Comparison of ENCODE assay signal across 7 cellular contexts in the genomic region with DNA sequence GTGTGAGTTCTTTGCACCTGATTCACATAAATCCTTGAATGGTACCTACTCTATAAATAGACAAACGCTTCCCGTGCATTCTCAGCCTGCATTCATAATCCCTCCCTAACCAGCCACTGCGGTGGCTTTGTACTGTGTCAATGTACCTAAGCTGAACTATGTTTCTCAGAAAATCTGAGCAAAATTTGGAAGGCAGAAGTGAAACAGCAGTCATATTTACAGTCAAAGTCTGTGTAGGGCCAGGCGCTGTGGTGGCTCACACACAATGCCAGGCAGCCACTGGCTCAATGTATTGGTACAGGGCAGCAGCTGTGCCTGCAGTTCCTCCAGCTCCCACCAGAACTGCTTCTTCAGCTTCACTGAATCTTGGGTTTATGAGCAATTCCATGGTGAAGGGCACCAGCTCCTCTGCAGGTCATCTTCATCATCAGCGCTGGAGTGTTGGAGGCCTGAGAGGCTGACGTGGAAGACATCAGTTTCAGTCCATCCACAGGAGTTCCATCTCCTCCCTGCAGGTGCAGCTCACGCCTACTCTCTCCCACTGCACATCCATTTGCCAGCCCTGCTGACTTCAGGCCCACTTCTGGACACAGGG. TPM values are rescaled to one million over a fixed set of nuclear protein-coding genes. Genes with fewer than 3 reads are reported as not detected.
DNase-seq lines count a peak whose midpoint lies in the region; ATAC-seq and TF ChIP-seq lines count a peak whose summit lies in the region.

No MANE protein-coding gene starts in this region.

- peak; percentile 21 for TF ChIP-seq CTCF in mesothelial cell of epicardium (IDR thresholded peaks at IDR 0.05; ENCODE audit: unreplicated experiment)

- H3K36me3 Mint-ChIP-seq in activated T-cell treated with anti-CD3 and anti-CD28 coated beads, Interleukin-2, amount 50 U/mL, for 72 hours (ENCODE audit: insufficient read depth in 2 of 2) = peaks cover 5 to 7% of the 10 kb centered on the region in 2 donors
- no peaks in the 10 kb centered on the region for H3K36me3 Mint-ChIP-seq in mesothelial cell of epicardium

- no peaks in the 10 kb centered on the region for H3K27me3 Mint-ChIP-seq in activated T-cell treated with anti-CD3 and anti-CD28 coated beads, Interleukin-2, amount 50 U/mL, for 72 hours (ENCODE audit: low read depth)
- no peaks in the 10 kb centered on the region for H3K27me3 Mint-ChIP-seq in mesothelial cell of epicardium (ENCODE audit: low read depth)

- peak; percentile 5 for DNase-seq in HT-29 (ENCODE audit: low spot score)
- DNase-seq in activated T-cell treated with anti-CD3 and anti-CD28 coated beads, Interleukin-2, amount 50 U/mL, for 72 hours = peak; percentile 67 to 72
- DNase-seq in mesothelial cell of epicardium (ENCODE audit: low spot score in 2 of 2, unreplicated experiment in 2 of 2) = no peak
- DNase-seq in NCI-H774 (lab: John Stamatoyannopoulos, UW) = no peak
- DNase-seq in mesenteric fat pad (ENCODE audit: low spot score) = no peak

- peak overlapping the region; percentile 64 for H3K27ac Mint-ChIP-seq in activated T-cell treated with anti-CD3 and anti-CD28 coated beads, Interleukin-2, amount 50 U/mL, for 72 hours
- H3K27ac Mint-ChIP-seq in mesothelial cell of epicardium = no peak overlapping the region

- ATAC-seq in GM18508 (IDR thresholded peaks at IDR 0.05; ENCODE audit: insufficient read depth, unreplicated experiment) = peak; percentile 95
- peak; percentile 97 for ATAC-seq in GM21619 (IDR thresholded peaks at IDR 0.05; ENCODE audit: unreplicated experiment)
- ATAC-seq in activated T-cell treated with anti-CD3 and anti-CD28 coated beads, Interleukin-2, amount 50 U/mL, for 72 hours (replicated peaks in 1 of 2) = peak; percentile 96 to 97

- H3K4me1 Mint-ChIP-seq in activated T-cell treated with anti-CD3 and anti-CD28 coated beads, Interleukin-2, amount 50 U/mL, for 72 hours (ENCODE audit: low read depth) = peaks cover 48% of the 10 kb centered on the region
- H3K4me1 Mint-ChIP-seq in mesothelial cell of epicardium = no peaks in the 10 kb centered on the region

- peak overlapping the region; percentile 43 to 53 for H3K4me3 Mint-ChIP-seq in activated T-cell treated with anti-CD3 and anti-CD28 coated beads, Interleukin-2, amount 50 U/mL, for 72 hours
- H3K4me3 Mint-ChIP-seq in mesothelial cell of epicardium = no peak overlapping the region

- H3K9me3 Mint-ChIP-seq in activated T-cell treated with anti-CD3 and anti-CD28 coated beads, Interleukin-2, amount 50 U/mL, for 72 hours = peaks cover 2 to 5% of the 10 kb centered on the region in 2 donors
- peaks cover 11% of the 10 kb centered on the region for H3K9me3 Mint-ChIP-seq in mesothelial cell of epicardium

RNA-seq across cellular contexts. Expression of a gene that starts 32.3 kb away (rescaled TPM):
- total RNA-seq in HT-29 (2014; rRNA removed; shearing (Covaris generic)) = 6.6 and 9.2 TPM in 2 replicates
- 10 to 100 TPM; 70.3 TPM for total RNA-seq in activated T-cell treated with anti-CD3 and anti-CD28 coated beads, Interleukin-2, amount 50 U/mL, for 72 hours
- total RNA-seq in mesothelial cell of epicardium (15.8 to 18.1 TPM (median 16.7 TPM) in 3 replicates), mesenteric fat pad (35.3 TPM)

Comparison
In these comparisons a context has a peak if more than half of its experiments do, and no peak if none do; other contexts are left out.
1. DNase-seq: peak in HT-29 (single experiment) and activated T-cell treated with anti-CD3 and anti-CD28 coated beads, Interleukin-2, amount 50 U/mL, for 72 hours (2 of 2); none in mesothelial cell of epicardium (0 of 2), NCI-H774 (single experiment) and mesenteric fat pad (single experiment).
2. Peak in every context shown above with its lines, with median percentiles within 50 percentile points of each other: ATAC-seq.